ENCODE assay signal across 16 cellular contexts in the genomic region with DNA sequence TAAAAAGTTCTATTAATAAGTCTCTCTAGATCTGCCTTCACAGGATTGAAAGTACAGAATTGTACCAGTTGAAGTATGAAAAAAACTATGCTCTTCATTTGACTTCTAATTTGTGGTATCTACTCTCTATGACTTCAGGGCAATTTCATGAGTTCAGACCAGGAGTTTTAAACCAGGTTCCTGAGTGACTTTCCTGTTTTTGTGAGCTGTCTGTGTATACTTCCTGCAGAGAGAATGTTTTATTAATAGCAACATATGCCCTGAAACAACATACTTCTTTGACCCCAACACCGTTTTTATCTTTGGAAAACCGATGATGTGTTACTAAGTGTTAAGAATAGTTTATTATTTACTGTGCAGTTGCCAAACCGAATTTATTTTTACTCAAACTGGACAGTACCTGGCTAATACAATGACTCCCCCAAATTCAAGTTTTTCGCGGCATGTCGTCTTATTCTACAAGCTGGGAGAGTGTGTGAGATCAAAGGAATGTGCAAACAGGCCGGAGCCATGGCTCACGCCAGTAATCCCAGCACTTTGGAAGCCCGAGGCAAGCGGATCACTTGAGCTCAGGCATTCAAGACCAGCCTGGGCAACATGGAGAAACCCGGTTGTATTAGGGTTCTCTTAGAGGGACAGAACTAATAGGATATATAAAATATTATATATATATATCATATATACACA. TPM values are rescaled to one million over a fixed set of nuclear protein-coding genes. Genes with fewer than 3 reads are reported as not detected.
DNase-seq lines count a peak whose midpoint lies in the region; ATAC-seq and TF ChIP-seq lines count a peak whose summit lies in the region.
"Had no signal": no experiment of that assay in that cellular context is flagged by ENCODE, and none has a peak within 500 bp of the region (broad histone marks: within the 10 kb centered on the region; RNA-seq: fewer than 3 reads in every experiment).

No MANE protein-coding gene starts in this region.

- no peaks in the 10 kb centered on the region for H3K27me3 ChIP-seq in gastrocnemius medialis
- H3K27me3 ChIP-seq: dorsolateral prefrontal cortex, heart left ventricle, testis had no signal

- H3K27ac ChIP-seq in OCI-LY7 (ENCODE audit: low read depth, low read length, poor library complexity, severe bottlenecking): no peak overlapping the region
- H3K27ac ChIP-seq in gastrocnemius medialis: peak overlapping the region in 3 of 4 donors; percentile 7 to 46 (median 31)
- H3K27ac ChIP-seq: testis had no signal

- peaks cover 4% of the 10 kb centered on the region for H3K9me3 Mint-ChIP-seq in activated T-cell treated with anti-CD3 and anti-CD28 coated beads, Interleukin-2, amount 50 U/mL, for 24 hours

- in situ Hi-C loops in gastrocnemius medialis (cut with MboI; ENCODE audit: low sequenced_read_pairs in 4 of 4): no loop called here

- H3K4me1 ChIP-seq in OCI-LY7 (ENCODE audit: insufficient read depth, low read length, poor library complexity, severe bottlenecking): peaks cover 12% of the 10 kb centered on the region
- H3K4me1 ChIP-seq in gastrocnemius medialis: peaks cover 0 to 6% of the 10 kb centered on the region in 2 donors
- H3K4me1 ChIP-seq: testis had no signal

- H3K9me3 ChIP-seq in OCI-LY7 (ENCODE audit: low read length): no peaks in the 10 kb centered on the region
- no peaks in the 10 kb centered on the region for H3K9me3 ChIP-seq in gastrocnemius medialis
- H3K9me3 ChIP-seq: heart left ventricle, testis had no signal

- H3K36me3 ChIP-seq in OCI-LY7 (ENCODE audit: insufficient read depth, low read length) (no peaks in the 10 kb centered on the region), gastrocnemius medialis (no peaks in the 10 kb centered on the region)
- H3K36me3 ChIP-seq: heart left ventricle had no signal

- ATAC-seq in gastrocnemius medialis: no peak
- ATAC-seq in GM18870 (IDR thresholded peaks at IDR 0.05; ENCODE audit: unreplicated experiment): no peak
- ATAC-seq: WTC11 had no signal

- H3K4me1 Mint-ChIP-seq in activated T-cell treated with anti-CD3 and anti-CD28 coated beads, Interleukin-2, amount 50 U/mL, for 24 hours (ENCODE audit: low read depth): peaks cover 26% of the 10 kb centered on the region
- H3K4me1 Mint-ChIP-seq: WTC11 had no signal

- H3K4me3 Mint-ChIP-seq in activated T-cell treated with anti-CD3 and anti-CD28 coated beads, Interleukin-2, amount 50 U/mL, for 24 hours: peak overlapping the region; percentile 51
- H3K4me3 Mint-ChIP-seq: WTC11 had no signal

- H3K27ac Mint-ChIP-seq in activated T-cell treated with anti-CD3 and anti-CD28 coated beads, Interleukin-2, amount 50 U/mL, for 24 hours: peak overlapping the region; percentile 22
- H3K27ac Mint-ChIP-seq: WTC11 had no signal

- H2AFZ ChIP-seq in OCI-LY7 (ENCODE audit: low read length): peak overlapping the region; percentile 82

- H3K4me3 ChIP-seq in OCI-LY7 (ENCODE audit: low read depth, low read length, poor library complexity, severe bottlenecking) (no peak overlapping the region), epithelial cell of esophagus (ENCODE audit: low read length) (no peak overlapping the region), gastrocnemius medialis (no peak overlapping the region)
- H3K4me3 ChIP-seq: dorsolateral prefrontal cortex, testis had no signal

- H3K9me2 ChIP-seq in OCI-LY7 (ENCODE audit: insufficient read depth, low read length): no peaks in the 10 kb centered on the region

- H3K36me3 Mint-ChIP-seq in activated T-cell treated with anti-CD3 and anti-CD28 coated beads, Interleukin-2, amount 50 U/mL, for 24 hours (ENCODE audit: low read depth): no peaks in the 10 kb centered on the region
- H3K36me3 Mint-ChIP-seq: WTC11 had no signal

- DNase-seq in activated T-cell treated with anti-CD3 and anti-CD28 coated beads, Interleukin-2, amount 50 U/mL, for 24 hours: no peak
- no peak for DNase-seq in activated T-cell treated with anti-CD3 and anti-CD28 coated beads, Interleukin-2, amount 50 U/mL, for 48 hours
- DNase-seq in OCI-LY7 (ENCODE audit: low spot score) (no peak), epithelial cell of esophagus (ENCODE audit: low read depth) (peak; percentile 15), gastrocnemius medialis (no peak), inferior parietal cortex (ENCODE audit: extremely low spot score) (no peak), NCI-H2227 treated with DMSO at 0.1 percent for 48 hours (lab: John Stamatoyannopoulos, UW) (no peak)
- DNase-seq: dorsolateral prefrontal cortex, heart left ventricle, mammary epithelial cell, NCI-H1048, NCI-H510A, SHP77 treated with DMSO at 0.1 percent for 48 hours, testis had no signal

- CTCF ChIA-PET in OCI-LY7 (lab: Charles Lee; ENCODE audit: unreplicated experiment): no interaction called here

- no peak overlapping the region for H3K4me2 ChIP-seq in OCI-LY7 (ENCODE audit: low read length)

- no peaks in the 10 kb centered on the region for H4K20me1 ChIP-seq in OCI-LY7 (ENCODE audit: insufficient read depth, low read length)

- no peaks in the 10 kb centered on the region for H3K79me2 ChIP-seq in OCI-LY7 (ENCODE audit: insufficient read depth, low read depth, low read length)

- no peaks in the 10 kb centered on the region for H3K27me3 Mint-ChIP-seq in activated T-cell treated with anti-CD3 and anti-CD28 coated beads, Interleukin-2, amount 50 U/mL, for 24 hours

- POLR2A ChIA-PET in OCI-LY7 (lab: Charles Lee): interaction anchor here (0.6 to 0.8 kb wide), 2 partner anchors 23 to 34 kb away, joined by 3 to 4 read pairs; no protein-coding TSS in a partner anchor

- TF ChIP-seq POLR2A in gastrocnemius medialis (IDR thresholded peaks at IDR 0.05): no peak

- intact Hi-C loops in OCI-LY7 (cut with micrococcal nuclease; ENCODE audit: unreplicated experiment) (no loop called here), gastrocnemius medialis (cut with DNase I; ENCODE audit: low total_unique reads) (no loop called here)

- BruUV-seq in OCI-LY7 (replicated peaks; lab: Mats Ljungman, UMichigan): no TSS peak

- TF ChIP-seq CTCF in OCI-LY7 (conservative IDR thresholded peaks at IDR 0.05; ENCODE audit: low read length) (no peak), epithelial cell of esophagus (IDR thresholded peaks at IDR 0.05; ENCODE audit: insufficient read depth, low read depth, low read length, missing control alignments) (no peak), gastrocnemius medialis (IDR thresholded peaks at IDR 0.05 in 4 of 5, conservative IDR thresholded peaks at IDR 0.05 in 1 of 5) (no peak)

RNA-seq across cellular contexts. Expression of gene ERBIN, which starts 58.7 kb away (rescaled TPM):
- total RNA-seq in OCI-LY7 (2014; rRNA removed; shearing (Covaris generic)): 81.8 and 84.5 TPM in 2 replicates
- total RNA-seq in OCI-LY7 (2022): 132 and 163 TPM in 2 replicates
- 10 to 100 TPM; 35.1 to 42.0 (median 38.7) TPM for total RNA-seq in gastrocnemius medialis
